11 cellular contexts compared by ENCODE assay signal in genomic region chr17:3935825-3936355, GRCh38. TPM values are rescaled to one million over a fixed set of nuclear protein-coding genes. Genes with fewer than 3 reads are reported as not detected.
DNase-seq lines count a peak whose midpoint lies in the region; ATAC-seq and TF ChIP-seq lines count a peak whose summit lies in the region.
"Had no signal": no experiment of that assay in that cellular context is flagged by ENCODE, and none has a peak within 500 bp of the region (broad histone marks: within the 10 kb centered on the region; RNA-seq: fewer than 3 reads in every experiment).

No MANE protein-coding gene starts in this region.

- no peaks in the 10 kb centered on the region for H3K36me3 ChIP-seq in adrenal gland (replicated peaks in 1 of 2)
- H3K36me3 ChIP-seq in left lung = peaks cover 0 to 89% of the 10 kb centered on the region in 2 donors
- H3K36me3 ChIP-seq: ovary had no signal

- peaks cover 42% of the 10 kb centered on the region for H3K36me3 Mint-ChIP-seq in activated naive CD8-positive, alpha-beta T cell treated with anti-CD3 and anti-CD28 coated beads, Interleukin-2, amount 10 ng/mL, durations not matched to agents 7 days and 5 days
- peaks cover 28% of the 10 kb centered on the region for H3K36me3 Mint-ChIP-seq in activated naive CD8-positive, alpha-beta T cell treated with anti-CD3 and anti-CD28 coated beads for 36 hours
- H3K36me3 Mint-ChIP-seq in stimulated activated naive B cell treated with anti-CD40 and anti-IgM and Interleukin-4, amounts not matched to agents 10 μg/mL and 1 μg/mL and 100 μg/mL, for 72 hours = peaks cover 46 to 59% of the 10 kb centered on the region in 2 donors

- H3K27ac ChIP-seq in adrenal gland (no peak overlapping the region), left lung (no peak overlapping the region)
- H3K27ac ChIP-seq: ovary, suprapubic skin had no signal

- H3K4me3 Mint-ChIP-seq in activated naive CD8-positive, alpha-beta T cell treated with anti-CD3 and anti-CD28 coated beads, Interleukin-2, amount 10 ng/mL, durations not matched to agents 7 days and 5 days = no peak overlapping the region
- no peak overlapping the region for H3K4me3 Mint-ChIP-seq in activated naive CD8-positive, alpha-beta T cell treated with anti-CD3 and anti-CD28 coated beads for 36 hours
- no peak overlapping the region for H3K4me3 Mint-ChIP-seq in stimulated activated naive B cell treated with anti-CD40 and anti-IgM and Interleukin-4, amounts not matched to agents 10 μg/mL and 1 μg/mL and 100 μg/mL, for 72 hours

- intact Hi-C loops in adrenal gland (cut with DNase I) (loop anchor here in 1 of 2 donors (2.0 kb wide), 1 partner anchor 69 kb away; no protein-coding TSS in a partner anchor), left lung (cut with DNase I) (loop anchor here in 1 of 2 donors (10.0 kb wide), 1 partner anchor 69 kb away; no protein-coding TSS in a partner anchor)

- H3K4me3 ChIP-seq in adrenal gland (no peak overlapping the region), fibroblast of the aortic adventitia (ENCODE audit: low read depth, low read length) (no peak overlapping the region), left lung (no peak overlapping the region)
- H3K4me3 ChIP-seq: ovary, suprapubic skin had no signal

- H3K9me3 ChIP-seq in adrenal gland (replicated peaks in 1 of 3) = no peaks in the 10 kb centered on the region
- no peaks in the 10 kb centered on the region for H3K9me3 ChIP-seq in left lung
- H3K9me3 ChIP-seq: ovary, suprapubic skin had no signal

- no peak for DNase-seq in activated naive CD8-positive, alpha-beta T cell treated with anti-CD3 and anti-CD28 coated beads, Interleukin-2, amount 10 ng/mL, durations not matched to agents 7 days and 5 days
- no peak for DNase-seq in activated naive CD8-positive, alpha-beta T cell treated with anti-CD3 and anti-CD28 coated beads for 36 hours
- DNase-seq in adrenal gland = peak in 6 of 7 donors; percentile 65 to 84 (median 76)
- peak; percentile 44 for DNase-seq in fibroblast of the aortic adventitia (ENCODE audit: low read depth)
- DNase-seq in stimulated activated naive B cell treated with anti-CD40 and anti-IgM and Interleukin-4, amounts not matched to agents 10 μg/mL and 1 μg/mL and 100 μg/mL, for 72 hours = no peak
- DNase-seq in DMS153 treated with DMSO at 0.1 percent for 48 hours (lab: John Stamatoyannopoulos, UW; ENCODE audit: unreplicated experiment) = no peak
- DNase-seq in left lung = no peak
- DNase-seq: activated effector memory CD4-positive, alpha-beta T cell treated with anti-CD3 and anti-CD28 coated beads, Interleukin-2, amount 50 U/mL, for 16 hours had no signal

- POLR2A ChIA-PET in activated naive CD8-positive, alpha-beta T cell treated with anti-CD3 and anti-CD28 coated beads, Interleukin-2, amount 10 ng/mL, durations not matched to agents 7 days and 5 days (lab: Charles Lee) = interaction anchor here (1.0 to 1.1 kb wide), 2 partner anchors 26 to 29 kb away, joined by 4 to 5 read pairs; partner anchors contain the start of gene ATP2A3

- 75 to 91% (median 83%) methylated on average over 3 to 9 of the region's 9 CpGs for WGBS in adrenal gland, 4 donors

- no peak for ATAC-seq in activated naive CD8-positive, alpha-beta T cell treated with anti-CD3 and anti-CD28 coated beads, Interleukin-2, amount 10 ng/mL, durations not matched to agents 7 days and 5 days (ENCODE audit: low read depth)
- ATAC-seq in stimulated activated naive B cell treated with anti-CD40 and anti-IgM and Interleukin-4, amounts not matched to agents 10 μg/mL and 1 μg/mL and 100 μg/mL, for 72 hours (replicated peaks) = no peak
- ATAC-seq in GM21717 (IDR thresholded peaks at IDR 0.05; ENCODE audit: unreplicated experiment) (no peak), left lung (no peak)

- no peaks in the 10 kb centered on the region for H3K9me3 Mint-ChIP-seq in activated naive CD8-positive, alpha-beta T cell treated with anti-CD3 and anti-CD28 coated beads, Interleukin-2, amount 10 ng/mL, durations not matched to agents 7 days and 5 days
- H3K9me3 Mint-ChIP-seq in activated naive CD8-positive, alpha-beta T cell treated with anti-CD3 and anti-CD28 coated beads for 36 hours = no peaks in the 10 kb centered on the region
- no peaks in the 10 kb centered on the region for H3K9me3 Mint-ChIP-seq in stimulated activated naive B cell treated with anti-CD40 and anti-IgM and Interleukin-4, amounts not matched to agents 10 μg/mL and 1 μg/mL and 100 μg/mL, for 72 hours

- peak overlapping the region; percentile 38 for H3K27ac Mint-ChIP-seq in activated naive CD8-positive, alpha-beta T cell treated with anti-CD3 and anti-CD28 coated beads, Interleukin-2, amount 10 ng/mL, durations not matched to agents 7 days and 5 days
- H3K27ac Mint-ChIP-seq in activated naive CD8-positive, alpha-beta T cell treated with anti-CD3 and anti-CD28 coated beads for 36 hours = no peak overlapping the region
- peak overlapping the region; percentile 76 for H3K27ac Mint-ChIP-seq in stimulated activated naive B cell treated with anti-CD40 and anti-IgM and Interleukin-4, amounts not matched to agents 10 μg/mL and 1 μg/mL and 100 μg/mL, for 72 hours

- H3K27me3 Mint-ChIP-seq in activated naive CD8-positive, alpha-beta T cell treated with anti-CD3 and anti-CD28 coated beads, Interleukin-2, amount 10 ng/mL, durations not matched to agents 7 days and 5 days = no peaks in the 10 kb centered on the region
- no peaks in the 10 kb centered on the region for H3K27me3 Mint-ChIP-seq in activated naive CD8-positive, alpha-beta T cell treated with anti-CD3 and anti-CD28 coated beads for 36 hours
- no peaks in the 10 kb centered on the region for H3K27me3 Mint-ChIP-seq in stimulated activated naive B cell treated with anti-CD40 and anti-IgM and Interleukin-4, amounts not matched to agents 10 μg/mL and 1 μg/mL and 100 μg/mL, for 72 hours

- no peaks in the 10 kb centered on the region for H3K4me1 ChIP-seq in adrenal gland (replicated peaks in 1 of 2)
- no peaks in the 10 kb centered on the region for H3K4me1 ChIP-seq in left lung
- H3K4me1 ChIP-seq: suprapubic skin had no signal

- H3K27me3 ChIP-seq in adrenal gland (no peaks in the 10 kb centered on the region), left lung (no peaks in the 10 kb centered on the region)
- H3K27me3 ChIP-seq: ovary, suprapubic skin had no signal

- no peak for TF ChIP-seq POLR2A in adrenal gland (IDR thresholded peaks at IDR 0.05)

- peaks cover 6% of the 10 kb centered on the region for H3K4me1 Mint-ChIP-seq in activated naive CD8-positive, alpha-beta T cell treated with anti-CD3 and anti-CD28 coated beads, Interleukin-2, amount 10 ng/mL, durations not matched to agents 7 days and 5 days
- no peaks in the 10 kb centered on the region for H3K4me1 Mint-ChIP-seq in activated naive CD8-positive, alpha-beta T cell treated with anti-CD3 and anti-CD28 coated beads for 36 hours
- peaks cover 7 to 12% of the 10 kb centered on the region in 2 donors for H3K4me1 Mint-ChIP-seq in stimulated activated naive B cell treated with anti-CD40 and anti-IgM and Interleukin-4, amounts not matched to agents 10 μg/mL and 1 μg/mL and 100 μg/mL, for 72 hours

- TF ChIP-seq CTCF in adrenal gland (IDR thresholded peaks at IDR 0.05) = no peak
- TF ChIP-seq CTCF in fibroblast of the aortic adventitia (IDR thresholded peaks at IDR 0.05; ENCODE audit: insufficient read depth, low read length) = no peak
- no peak for TF ChIP-seq CTCF in left lung (IDR thresholded peaks at IDR 0.05)

RNA-seq across cellular contexts. Expression of gene P2RX1, which starts 19.6 kb away (rescaled TPM):
- under 1 TPM; 0.82 to 1.00 TPM for total RNA-seq in activated naive CD8-positive, alpha-beta T cell treated with anti-CD3 and anti-CD28 coated beads, Interleukin-2, amount 10 ng/mL, durations not matched to agents 7 days and 5 days
- total RNA-seq in activated naive CD8-positive, alpha-beta T cell treated with anti-CD3 and anti-CD28 coated beads for 36 hours = under 1 TPM; 0.45 to 0.54 TPM
- total RNA-seq in adrenal gland (1 to 10 TPM in 4 of 8 donors, under 1 TPM in 4; 0.42 to 2.1 (median 0.92) TPM), fibroblast of the aortic adventitia (ENCODE audit: low replicate concordance) (not detected in 2 replicates), left lung (10 to 100 TPM in 1 of 2 donors, 1 to 10 TPM in 1; 3.9 to 12.1 TPM)
- 1 to 10 TPM in 2 of 3 donors, under 1 TPM in 1; 0.59 to 8.6 (median 3.3) TPM for polyA plus RNA-seq in adrenal gland

RNA-seq across cellular contexts. Expression of gene ATP2A3, which starts 28.3 kb away (rescaled TPM):
- total RNA-seq in activated naive CD8-positive, alpha-beta T cell treated with anti-CD3 and anti-CD28 coated beads, Interleukin-2, amount 10 ng/mL, durations not matched to agents 7 days and 5 days = 100 to 1,000 TPM; 289 to 297 TPM
- total RNA-seq in activated naive CD8-positive, alpha-beta T cell treated with anti-CD3 and anti-CD28 coated beads for 36 hours = 10 to 100 TPM; 85.7 to 89.9 TPM
- total RNA-seq in adrenal gland (10 to 100 TPM; 12.1 to 29.1 (median 15.9) TPM), fibroblast of the aortic adventitia (ENCODE audit: low replicate concordance) (2.0 and 2.3 TPM in 2 replicates), left lung (10 to 100 TPM; 12.7 to 53.5 TPM)
- polyA plus RNA-seq in adrenal gland = 10 to 100 TPM in 2 of 3 donors, 1 to 10 TPM in 1; 3.7 to 27.1 (median 26.1) TPM

RNA-seq across cellular contexts. Expression of gene CAMKK1, which starts 43.0 kb away (rescaled TPM):
- total RNA-seq in activated naive CD8-positive, alpha-beta T cell treated with anti-CD3 and anti-CD28 coated beads, Interleukin-2, amount 10 ng/mL, durations not matched to agents 7 days and 5 days = 1 to 10 TPM; 4.5 to 4.7 TPM
- 1 to 10 TPM; 4.8 to 5.0 TPM for total RNA-seq in activated naive CD8-positive, alpha-beta T cell treated with anti-CD3 and anti-CD28 coated beads for 36 hours
- total RNA-seq in adrenal gland (10 to 100 TPM in 6 of 8 donors, 1 to 10 TPM in 2; 6.0 to 17.9 (median 10.8) TPM), fibroblast of the aortic adventitia (ENCODE audit: low replicate concordance) (8.3 and 17.7 TPM in 2 replicates), left lung (10 to 100 TPM in 1 of 2 donors, 1 to 10 TPM in 1; 3.9 to 13.4 TPM)
- polyA plus RNA-seq in adrenal gland = 10 to 100 TPM in 2 of 3 donors, 1 to 10 TPM in 1; 6.9 to 28.2 (median 10.6) TPM

Comparison
In these comparisons a context has a peak if more than half of its experiments do, and no peak if none do; other contexts are left out.
1. DNase-seq: peak in adrenal gland (6 of 7) and fibroblast of the aortic adventitia (single experiment); none in activated naive CD8-positive, alpha-beta T cell treated with anti-CD3 and anti-CD28 coated beads, Interleukin-2, amount 10 ng/mL, durations not matched to agents 7 days and 5 days (single experiment), activated naive CD8-positive, alpha-beta T cell treated with anti-CD3 and anti-CD28 coated beads for 36 hours (single experiment), stimulated activated naive B cell treated with anti-CD40 and anti-IgM and Interleukin-4, amounts not matched to agents 10 μg/mL and 1 μg/mL and 100 μg/mL, for 72 hours (single experiment), DMS153 treated with DMSO at 0.1 percent for 48 hours (single experiment) and left lung (0 of 2).